Comparison of ENCODE assay signal across 24 cellular contexts in genomic region chr12:109589691-109590245, GRCh38.
"Had no signal": no experiment of that assay in that cellular context is flagged by ENCODE, and none has a peak within 500 bp of the region (broad histone marks: within the 10 kb centered on the region; RNA-seq: fewer than 3 reads in every experiment).

No MANE protein-coding gene starts in this region.

- H3K4me3 Mint-ChIP-seq: dendritic cell treated with granulocyte-macrophage colony-stimulating factor and Interleukin-4, amounts not matched to agents 40 ng/mL and 50 ng/mL, for 4 days; effector memory CD8-positive, alpha-beta T cell; natural killer cell treated with Interleukin-12 subunit alpha and Interleukin-12 subunit beta and Interleukin-15 and Interleukin-18, amount 100 ng/mL, for 72 hours; stimulated activated naive B cell treated with anti-CD40 and anti-IgM and Interleukin-4, amounts not matched to agents 10 μg/mL and 1 μg/mL and 100 μg/mL, for 72 hours had no signal

- H3K27ac ChIP-seq: epithelial cell of prostate, esophagus muscularis mucosa, gastrocnemius medialis, hepatocyte, psoas muscle, sigmoid colon, skin epidermis, stomach, thoracic aorta had no signal

- H3K4me3 ChIP-seq: esophagus muscularis mucosa, gastrocnemius medialis, hepatocyte, lung, psoas muscle, sigmoid colon, skin epidermis, stomach, thoracic aorta had no signal

- H3K4me1 ChIP-seq: esophagus muscularis mucosa, sigmoid colon had no signal

- DNase-seq: effector memory CD8-positive, alpha-beta T cell; gastrocnemius medialis; kidney; left cardiac atrium; left ventricle myocardium superior; mesenchymal stem cell; midbrain; psoas muscle; sigmoid colon; stimulated activated CD4-positive, alpha-beta T cell treated with anti-CD3 and anti-CD28 coated beads, Interleukin-2, amount 100 ng/mL, for 24 hours; stimulated activated CD4-positive, alpha-beta T cell treated with anti-CD3 and anti-CD28 coated beads, Interleukin-4, amount 100 ng/mL, for 4 hours; stimulated activated naive B cell treated with anti-CD40 and anti-IgM and Interleukin-4, amounts not matched to agents 10 μg/mL and 1 μg/mL and 100 μg/mL, for 72 hours; stomach; substantia nigra; trophoblast cell had no signal

- H3K27me3 ChIP-seq: esophagus muscularis mucosa, gastrocnemius medialis, hepatocyte, sigmoid colon, stomach had no signal

- H3K27ac Mint-ChIP-seq: dendritic cell treated with granulocyte-macrophage colony-stimulating factor and Interleukin-4, amounts not matched to agents 40 ng/mL and 50 ng/mL, for 4 days; effector memory CD8-positive, alpha-beta T cell; natural killer cell treated with Interleukin-12 subunit alpha and Interleukin-12 subunit beta and Interleukin-15 and Interleukin-18, amount 100 ng/mL, for 72 hours; stimulated activated naive B cell treated with anti-CD40 and anti-IgM and Interleukin-4, amounts not matched to agents 10 μg/mL and 1 μg/mL and 100 μg/mL, for 72 hours had no signal

- H3K4me2 ChIP-seq: hepatocyte had no signal

- FAIRE-seq: colon, kidney had no signal

- H2AFZ ChIP-seq: hepatocyte had no signal

- H3K79me2 ChIP-seq: hepatocyte had no signal

- H3K9me3 ChIP-seq: esophagus muscularis mucosa, gastrocnemius medialis, psoas muscle, sigmoid colon, stomach, thoracic aorta had no signal

- H3K36me3 Mint-ChIP-seq: natural killer cell treated with Interleukin-12 subunit alpha and Interleukin-12 subunit beta and Interleukin-15 and Interleukin-18, amount 100 ng/mL, for 72 hours had no signal

- H3K27me3 Mint-ChIP-seq: dendritic cell treated with granulocyte-macrophage colony-stimulating factor and Interleukin-4, amounts not matched to agents 40 ng/mL and 50 ng/mL, for 4 days; effector memory CD8-positive, alpha-beta T cell; natural killer cell treated with Interleukin-12 subunit alpha and Interleukin-12 subunit beta and Interleukin-15 and Interleukin-18, amount 100 ng/mL, for 72 hours; stimulated activated naive B cell treated with anti-CD40 and anti-IgM and Interleukin-4, amounts not matched to agents 10 μg/mL and 1 μg/mL and 100 μg/mL, for 72 hours had no signal

- H3K9me3 Mint-ChIP-seq: dendritic cell treated with granulocyte-macrophage colony-stimulating factor and Interleukin-4, amounts not matched to agents 40 ng/mL and 50 ng/mL, for 4 days; effector memory CD8-positive, alpha-beta T cell; natural killer cell treated with Interleukin-12 subunit alpha and Interleukin-12 subunit beta and Interleukin-15 and Interleukin-18, amount 100 ng/mL, for 72 hours; stimulated activated naive B cell treated with anti-CD40 and anti-IgM and Interleukin-4, amounts not matched to agents 10 μg/mL and 1 μg/mL and 100 μg/mL, for 72 hours had no signal
